Comparison of ENCODE assay signal across 8 cellular contexts in the genomic region with DNA sequence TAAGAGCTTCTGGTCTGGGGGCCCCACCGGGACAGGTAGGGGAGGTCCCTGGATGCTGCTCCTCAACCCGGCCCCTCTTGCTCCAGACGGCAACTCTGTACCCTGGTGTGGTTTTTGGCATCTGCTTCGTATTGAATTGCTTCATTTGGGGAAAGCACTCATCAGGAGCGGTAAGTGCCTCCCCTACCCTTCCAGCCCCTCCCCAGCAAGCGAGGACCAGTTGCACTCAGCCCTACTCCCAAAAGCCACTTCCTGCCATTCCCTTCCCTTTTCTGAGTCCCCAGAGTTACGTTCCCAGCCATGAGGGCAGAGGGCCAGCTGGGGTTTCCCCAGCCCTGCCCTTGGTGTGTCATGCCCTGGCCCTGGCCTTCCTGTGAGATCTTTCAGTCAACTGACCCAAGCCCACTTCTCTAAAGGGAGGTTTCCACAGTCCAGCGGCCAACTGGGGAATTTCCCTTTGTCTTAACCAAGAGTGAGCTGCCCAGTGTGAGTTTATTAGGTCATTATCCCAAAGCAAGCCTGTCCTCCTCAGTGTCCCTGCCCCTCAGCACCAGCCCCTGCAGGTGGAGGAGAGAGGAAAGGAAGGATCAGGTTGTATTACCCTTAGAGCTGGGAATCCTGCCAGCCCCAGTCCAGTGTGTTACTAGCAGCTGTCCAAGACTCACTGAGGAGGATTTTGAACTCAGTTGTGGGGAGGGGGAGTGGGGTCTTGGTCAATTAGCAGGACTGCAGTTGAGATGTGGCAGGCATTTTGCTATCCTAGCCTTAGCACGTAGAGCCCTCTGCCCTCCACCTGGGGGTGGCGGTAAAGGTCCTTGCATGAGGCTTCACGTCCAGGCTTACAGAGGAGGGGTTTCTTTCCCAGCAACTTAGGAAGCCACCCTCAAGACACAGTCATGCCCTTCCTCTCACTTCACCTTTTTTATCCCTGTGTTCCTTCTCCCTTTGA. TPM values are rescaled to one million over a fixed set of nuclear protein-coding genes. Genes with fewer than 3 reads are reported as not detected.
DNase-seq lines count a peak whose midpoint lies in the region; ATAC-seq and TF ChIP-seq lines count a peak whose summit lies in the region.

No MANE protein-coding gene starts in this region.

- peaks cover 3% of the 10 kb centered on the region for H3K4me1 Mint-ChIP-seq in activated naive CD4-positive, alpha-beta T cell treated with anti-CD3 and anti-CD28 coated beads, Interleukin-2, amount 50 U/mL, for 24 hours

- DNase-seq in COR-L47 (lab: John Stamatoyannopoulos, UW) = peak; percentile 16
- DNase-seq in NOMO-1 treated with dmso at 0.1 percent for 144 hours (lab: John Stamatoyannopoulos, UW; ENCODE audit: unreplicated experiment) = peak; percentile 12
- DNase-seq in Right ventricle myocardium superior = peak; percentile 89

- CTCF ChIA-PET in HEK293 (lab: Yijun Ruan, JAX) = interaction anchor here (0.7 kb wide), 1 partner anchor 427 kb away, joined by 3 read pairs; no protein-coding TSS in a partner anchor

- H3K27me3 Mint-ChIP-seq in activated naive CD4-positive, alpha-beta T cell treated with anti-CD3 and anti-CD28 coated beads, Interleukin-2, amount 50 U/mL, for 24 hours = no peaks in the 10 kb centered on the region

- no peaks in the 10 kb centered on the region for H3K9me3 Mint-ChIP-seq in activated naive CD4-positive, alpha-beta T cell treated with anti-CD3 and anti-CD28 coated beads, Interleukin-2, amount 50 U/mL, for 24 hours

- no peaks in the 10 kb centered on the region for H3K79me2 ChIP-seq in parathyroid adenoma

- H3K27ac Mint-ChIP-seq in activated naive CD4-positive, alpha-beta T cell treated with anti-CD3 and anti-CD28 coated beads, Interleukin-2, amount 50 U/mL, for 24 hours = peak overlapping the region; percentile 68

- H3K4me3 Mint-ChIP-seq in activated naive CD4-positive, alpha-beta T cell treated with anti-CD3 and anti-CD28 coated beads, Interleukin-2, amount 50 U/mL, for 24 hours = no peak overlapping the region

- peak; percentile 91 for ATAC-seq in Right ventricle myocardium superior (ENCODE audit: poor library complexity)
- no peak for ATAC-seq in HG02885 (IDR thresholded peaks at IDR 0.05; ENCODE audit: poor library complexity, unreplicated experiment)
- no peak for ATAC-seq in GM21360 (IDR thresholded peaks at IDR 0.05; ENCODE audit: unreplicated experiment)

- H3K36me3 ChIP-seq in HEK293 (ENCODE audit: control insufficient read depth in 2 of 2, insufficient read depth in 1 of 2, low read length in 2 of 2) (peaks cover 4 to 79% of the 10 kb centered on the region in 2 experiments; a peak in 2 of 3 replicates), parathyroid adenoma (ENCODE audit: control insufficient read depth, insufficient read depth, low read length) (no peaks in the 10 kb centered on the region)

- H3K27ac ChIP-seq in HEK293 (ENCODE audit: extremely low read depth, low read depth, low read length) (no peak overlapping the region), parathyroid adenoma (no peak overlapping the region)

- TF ChIP-seq CTCF in HEK293 (tag by site-specific recombination; IDR thresholded peaks at IDR 0.05) (peak; percentile 49; the same call in 1 of the 2 replicates), parathyroid adenoma (IDR thresholded peaks at IDR 0.05) (peak; percentile 17)

- H3K4me3 ChIP-seq in HEK293 (ENCODE audit: low read depth, low read length) (no peak overlapping the region), parathyroid adenoma (ENCODE audit: low read depth, low read length) (no peak overlapping the region)

- H3K4me2 ChIP-seq in parathyroid adenoma (ENCODE audit: low read length) = no peak overlapping the region

- H3K36me3 Mint-ChIP-seq in activated naive CD4-positive, alpha-beta T cell treated with anti-CD3 and anti-CD28 coated beads, Interleukin-2, amount 50 U/mL, for 24 hours = peaks cover 14% of the 10 kb centered on the region

- POLR2A ChIA-PET in HEK293 (lab: Yijun Ruan, JAX) = interaction anchor here (0.6 kb wide), 1 partner anchor 14 kb away, joined by 6 read pairs; no protein-coding TSS in a partner anchor

- no peaks in the 10 kb centered on the region for H3K27me3 ChIP-seq in parathyroid adenoma (ENCODE audit: control insufficient read depth, insufficient read depth, low read length)

- no peaks in the 10 kb centered on the region for H3K4me1 ChIP-seq in HEK293 (ENCODE audit: control insufficient read depth, insufficient read depth, low read length)
- H3K4me1 ChIP-seq in parathyroid adenoma = no peaks in the 10 kb centered on the region

- H2AFZ ChIP-seq in parathyroid adenoma = no peak overlapping the region

- intact Hi-C loops in Right ventricle myocardium superior (cut with DNase I) = no loop called here

- H3K9me3 ChIP-seq in HEK293 (ENCODE audit: control insufficient read depth, insufficient read depth, low read depth, low read length) (no peaks in the 10 kb centered on the region), parathyroid adenoma (ENCODE audit: control insufficient read depth, low read length) (no peaks in the 10 kb centered on the region)

- H3K9ac ChIP-seq in parathyroid adenoma = no peak overlapping the region

TF ChIP-seq in HEK293, 187 proteins besides CTCF, POLR2A, EP300 and RAD21:
- TF ChIP-seq ZBTB17 (tag by site-specific recombination; IDR thresholded peaks at IDR 0.05) (no peak), ZBTB20 (tag by site-specific recombination; IDR thresholded peaks at IDR 0.05) (no peak), SCRT2 (tag by site-specific recombination; IDR thresholded peaks at IDR 0.05) (peak; percentile 22; the same call in 1 of the 2 replicates), ZNF654 (tag by site-specific recombination; IDR thresholded peaks at IDR 0.05; ENCODE audit: low read depth) (peak; percentile 37), ZNF792 (tag by site-specific recombination; IDR thresholded peaks at IDR 0.05) (no peak), KLF16 (tag by site-specific recombination; IDR thresholded peaks at IDR 0.05) (no peak)
- TF ChIP-seq, protein P1, sequence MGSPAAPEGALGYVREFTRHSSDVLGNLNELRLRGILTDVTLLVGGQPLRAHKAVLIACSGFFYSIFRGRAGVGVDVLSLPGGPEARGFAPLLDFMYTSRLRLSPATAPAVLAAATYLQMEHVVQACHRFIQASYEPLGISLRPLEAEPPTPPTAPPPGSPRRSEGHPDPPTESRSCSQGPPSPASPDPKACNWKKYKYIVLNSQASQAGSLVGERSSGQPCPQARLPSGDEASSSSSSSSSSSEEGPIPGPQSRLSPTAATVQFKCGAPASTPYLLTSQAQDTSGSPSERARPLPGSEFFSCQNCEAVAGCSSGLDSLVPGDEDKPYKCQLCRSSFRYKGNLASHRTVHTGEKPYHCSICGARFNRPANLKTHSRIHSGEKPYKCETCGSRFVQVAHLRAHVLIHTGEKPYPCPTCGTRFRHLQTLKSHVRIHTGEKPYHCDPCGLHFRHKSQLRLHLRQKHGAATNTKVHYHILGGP (tag by site-specific recombination; IDR thresholded peaks at IDR 0.05) = no peak
- TF ChIP-seq, protein P2, sequence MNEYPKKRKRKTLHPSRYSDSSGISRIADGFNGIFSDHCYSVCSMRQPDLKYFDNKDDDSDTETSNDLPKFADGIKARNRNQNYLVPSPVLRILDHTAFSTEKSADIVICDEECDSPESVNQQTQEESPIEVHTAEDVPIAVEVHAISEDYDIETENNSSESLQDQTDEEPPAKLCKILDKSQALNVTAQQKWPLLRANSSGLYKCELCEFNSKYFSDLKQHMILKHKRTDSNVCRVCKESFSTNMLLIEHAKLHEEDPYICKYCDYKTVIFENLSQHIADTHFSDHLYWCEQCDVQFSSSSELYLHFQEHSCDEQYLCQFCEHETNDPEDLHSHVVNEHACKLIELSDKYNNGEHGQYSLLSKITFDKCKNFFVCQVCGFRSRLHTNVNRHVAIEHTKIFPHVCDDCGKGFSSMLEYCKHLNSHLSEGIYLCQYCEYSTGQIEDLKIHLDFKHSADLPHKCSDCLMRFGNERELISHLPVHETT (tag by site-specific recombination; IDR thresholded peaks at IDR 0.05) = no peak

RNA-seq across cellular contexts. Expression of a gene that starts 45.8 kb away (rescaled TPM):
- total RNA-seq in Right ventricle myocardium superior = 23.0 TPM

RNA-seq across cellular contexts. Expression of a gene that starts 52.3 kb away (rescaled TPM):
- total RNA-seq in Right ventricle myocardium superior = 5.7 TPM

RNA-seq across cellular contexts. Expression of a gene that starts 52.4 kb away (rescaled TPM):
- total RNA-seq in Right ventricle myocardium superior = 24.9 TPM

Comparison
In these comparisons a context has a peak if more than half of its experiments do, and no peak if none do; other contexts are left out.
1. DNase-seq: peak in every context shown above with its lines; median percentile 89 in Right ventricle myocardium superior; 16 in COR-L47; 12 in NOMO-1 treated with dmso at 0.1 percent for 144 hours.